In genomic region chr4:54093609-54094240, GRCh38 we compare ENCODE assay signal across 19 cellular contexts. TPM values are rescaled to one million over a fixed set of nuclear protein-coding genes. Genes with fewer than 3 reads are reported as not detected.
DNase-seq lines count a peak whose midpoint lies in the region; ATAC-seq, FAIRE-seq and TF ChIP-seq lines count a peak whose summit lies in the region.
"Had no signal": no experiment of that assay in that cellular context is flagged by ENCODE, and none has a peak within 500 bp of the region (broad histone marks: within the 10 kb centered on the region; RNA-seq: fewer than 3 reads in every experiment).

No MANE protein-coding gene starts in this region.

- H3K27me3 ChIP-seq in iPS-15b (ENCODE audit: control insufficient read depth, insufficient read depth, low read length): peaks cover 97% of the 10 kb centered on the region
- H3K27me3 ChIP-seq: testis had no signal

- no peaks in the 10 kb centered on the region for H3K9me3 ChIP-seq in iPS-15b (ENCODE audit: control insufficient read depth, insufficient read depth, low read length)
- H3K9me3 ChIP-seq in kidney (ENCODE audit: control insufficient read depth in 1 of 2, low read length in 2 of 2): no peaks in the 10 kb centered on the region
- H3K9me3 ChIP-seq: Caco-2, right atrium auricular region, testis had no signal

- H3K27me3 Mint-ChIP-seq in stimulated activated memory B cell treated with anti-CD40 and anti-IgM and Interleukin-4, amounts not matched to agents 10 μg/mL and 1 μg/mL and 100 μg/mL, for 72 hours: peaks cover 83% of the 10 kb centered on the region

- H3K36me3 ChIP-seq in iPS-15b (ENCODE audit: control insufficient read depth, insufficient read depth, low read length): no peaks in the 10 kb centered on the region
- H3K36me3 ChIP-seq in kidney (ENCODE audit: control insufficient read depth in 1 of 2, insufficient read depth in 2 of 2, low read length in 2 of 2): no peaks in the 10 kb centered on the region
- H3K36me3 ChIP-seq: right atrium auricular region had no signal

- TF ChIP-seq CTCF in kidney (IDR thresholded peaks at IDR 0.05; ENCODE audit: borderline replicate concordance, extremely low read depth, insufficient read depth): no peak

- peak overlapping the region; percentile 37 for H3K4me3 ChIP-seq in iPS-15b (ENCODE audit: low read depth, low read length)
- no peak overlapping the region for H3K4me3 ChIP-seq in kidney (ENCODE audit: low read length in 2 of 2)
- H3K4me3 ChIP-seq: right atrium auricular region, testis had no signal

- H3K9me3 Mint-ChIP-seq in stimulated activated memory B cell treated with anti-CD40 and anti-IgM and Interleukin-4, amounts not matched to agents 10 μg/mL and 1 μg/mL and 100 μg/mL, for 72 hours: no peaks in the 10 kb centered on the region

- FAIRE-seq in kidney (lab: Jason Lieb, UNC): no peak

- H3K4me1 Mint-ChIP-seq in stimulated activated memory B cell treated with anti-CD40 and anti-IgM and Interleukin-4, amounts not matched to agents 10 μg/mL and 1 μg/mL and 100 μg/mL, for 72 hours: peaks cover 37% of the 10 kb centered on the region

- peaks cover 30% of the 10 kb centered on the region for H3K4me1 ChIP-seq in iPS-15b (ENCODE audit: control insufficient read depth, insufficient read depth, low read length)
- H3K4me1 ChIP-seq in kidney (ENCODE audit: control insufficient read depth in 1 of 2, insufficient read depth in 1 of 2, low read depth in 1 of 2, low read length in 2 of 2): peaks cover 6 to 13% of the 10 kb centered on the region in 2 donors
- H3K4me1 ChIP-seq: testis had no signal

- intact Hi-C loops in kidney (cut with DNase I): no loop called here

- H3K9ac ChIP-seq in iPS-15b (ENCODE audit: low read depth, low read length) (no peak overlapping the region), kidney (ENCODE audit: low read length in 2 of 2) (no peak overlapping the region)

- DNase-seq in activated T-cell treated with anti-CD3 and anti-CD28 coated beads for 4 hours: peak; percentile 30
- no peak for DNase-seq in activated T-cell treated with anti-CD3 and anti-CD28 coated beads, Interleukin-2, amount 50 U/mL, for 1 hour
- DNase-seq in activated CD4-positive, alpha-beta T cell treated with anti-CD3 and anti-CD28 coated beads for 48 hours: peak; percentile 51
- no peak for DNase-seq in kidney
- DNase-seq in DMS53 (lab: John Stamatoyannopoulos, UW): no peak
- DNase-seq: Caco-2, HCEC 1CT, NCI-H1930, NCI-H82, testis had no signal

- no peak overlapping the region for H3K27ac Mint-ChIP-seq in stimulated activated memory B cell treated with anti-CD40 and anti-IgM and Interleukin-4, amounts not matched to agents 10 μg/mL and 1 μg/mL and 100 μg/mL, for 72 hours

- H3K27ac ChIP-seq in kidney (ENCODE audit: low read depth in 2 of 2, low read length in 2 of 2): no peak overlapping the region
- H3K27ac ChIP-seq: right atrium auricular region, RWPE1, testis had no signal

- peak overlapping the region; percentile 18 for H3K4me3 Mint-ChIP-seq in stimulated activated memory B cell treated with anti-CD40 and anti-IgM and Interleukin-4, amounts not matched to agents 10 μg/mL and 1 μg/mL and 100 μg/mL, for 72 hours

- H3K36me3 Mint-ChIP-seq in stimulated activated memory B cell treated with anti-CD40 and anti-IgM and Interleukin-4, amounts not matched to agents 10 μg/mL and 1 μg/mL and 100 μg/mL, for 72 hours: no peaks in the 10 kb centered on the region

- ATAC-seq in stimulated activated memory B cell treated with anti-CD40 and anti-IgM and Interleukin-4, amounts not matched to agents 10 μg/mL and 1 μg/mL and 100 μg/mL, for 72 hours: no peak
- no peak for ATAC-seq in HG02938 (IDR thresholded peaks at IDR 0.05; ENCODE audit: unreplicated experiment)

RNA-seq across cellular contexts. Expression of gene GSX2, which starts 6.2 kb away (rescaled TPM):
- not detected for total RNA-seq in kidney
- not detected for polyA plus RNA-seq in kidney (ENCODE audit: insufficient read depth, low read depth, low replicate concordance)
- total RNA-seq: A673; Caco-2; LHCN-M2; liver; right atrium auricular region; T-helper 1 cell treated with Interleukin-12 subunit alpha and Interleukin-12 subunit beta and Interleukin-4 antibody, amounts not matched to agents 30 ng/mL and 1 ng/mL, for 36 hours had no signal
- polyA plus RNA-seq: liver had no signal

RNA-seq across cellular contexts. Expression of gene CHIC2, which starts 29.3 kb away (rescaled TPM):
- 26.6 TPM for total RNA-seq in kidney
- 13.5 TPM for polyA plus RNA-seq in kidney (ENCODE audit: insufficient read depth, low read depth, low replicate concordance)

Comparison
In these comparisons a context has a peak if more than half of its experiments do, and no peak if none do; other contexts are left out.
1. DNase-seq: peak in activated T-cell treated with anti-CD3 and anti-CD28 coated beads for 4 hours (single experiment) and activated CD4-positive, alpha-beta T cell treated with anti-CD3 and anti-CD28 coated beads for 48 hours (single experiment); none in activated T-cell treated with anti-CD3 and anti-CD28 coated beads, Interleukin-2, amount 50 U/mL, for 1 hour (single experiment), kidney (single experiment) and DMS53 (single experiment).